22 cellular contexts compared by ENCODE assay signal in the genomic region with DNA sequence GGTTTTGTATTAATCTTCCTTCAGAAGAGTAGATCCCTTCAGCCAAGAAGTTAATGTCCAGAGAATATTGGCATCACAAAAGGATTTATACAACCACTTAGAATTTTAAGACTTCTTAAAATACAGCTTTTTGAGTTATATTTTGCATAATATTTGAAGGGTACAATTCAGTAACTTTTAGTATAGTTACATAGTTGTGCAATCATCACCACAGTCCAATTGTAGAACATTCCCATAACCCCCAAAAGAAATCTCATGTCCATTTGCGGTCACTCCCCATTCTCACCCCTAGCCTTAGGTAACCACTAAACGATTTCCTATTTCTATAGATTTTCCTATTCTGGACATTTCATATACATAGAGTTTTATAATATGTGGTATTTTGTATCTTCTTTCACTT.
"Had no signal": no experiment of that assay in that cellular context is flagged by ENCODE, and none has a peak within 500 bp of the region (broad histone marks: within the 10 kb centered on the region; RNA-seq: fewer than 3 reads in every experiment).

No MANE protein-coding gene starts in this region.

- H3K4me2 ChIP-seq: hepatocyte had no signal

- DNase-seq: islet precursor cell; left ventricle myocardium inferior; mucosa of descending colon; naive thymus-derived CD4-positive, alpha-beta T cell; ovary; stimulated activated CD4-positive, alpha-beta T cell treated with anti-CD3 and anti-CD28 coated beads, Interleukin-12 subunit alpha, Interleukin-12 subunit beta, amount 100 ng/mL, for 4 hours; stimulated activated CD4-positive, alpha-beta T cell treated with anti-CD3 and anti-CD28 coated beads, Interleukin-15, amount 100 ng/mL, for 24 hours; stimulated activated CD4-positive, alpha-beta T cell treated with anti-CD3 and anti-CD28 coated beads, Interleukin-2, amount 100 ng/mL, for 24 hours; stimulated activated CD4-positive, alpha-beta T cell treated with anti-CD3 and anti-CD28 coated beads, Interleukin-4, amount 100 ng/mL, for 1 hour; stimulated activated naive B cell treated with anti-CD40 and anti-IgM and Interleukin-4, amounts not matched to agents 10 μg/mL and 1 μg/mL and 100 μg/mL, for 72 hours; stimulated activated naive CD8-positive, alpha-beta T cell treated with anti-CD3 and anti-CD28 coated beads, Interleukin-15, Interleukin-2, amounts not matched to agents 100 U/mL and 50 U/mL, for 24 hours; stomach; tibial artery; uterus had no signal

- H3K4me1 ChIP-seq: left ventricle myocardium inferior, right atrium auricular region, stomach, suprapubic skin, tibial artery, uterus had no signal

- ATAC-seq: mucosa of descending colon; natural killer cell treated with Interleukin-12 subunit alpha and Interleukin-12 subunit beta and Interleukin-15 and Interleukin-18, amount 100 ng/mL, for 72 hours; stimulated activated naive B cell treated with anti-CD40 and anti-IgM and Interleukin-4, amounts not matched to agents 10 μg/mL and 1 μg/mL and 100 μg/mL, for 72 hours; stimulated activated naive CD8-positive, alpha-beta T cell treated with anti-CD3 and anti-CD28 coated beads, Interleukin-15, Interleukin-2, amounts not matched to agents 100 U/mL and 50 U/mL, for 24 hours had no signal

- H3K27ac Mint-ChIP-seq: natural killer cell treated with Interleukin-12 subunit alpha and Interleukin-12 subunit beta and Interleukin-15 and Interleukin-18, amount 100 ng/mL, for 72 hours; progenitor cell of endocrine pancreas; stimulated activated naive B cell treated with anti-CD40 and anti-IgM and Interleukin-4, amounts not matched to agents 10 μg/mL and 1 μg/mL and 100 μg/mL, for 72 hours had no signal

- H3K4me3 Mint-ChIP-seq: naive thymus-derived CD4-positive, alpha-beta T cell; natural killer cell treated with Interleukin-12 subunit alpha and Interleukin-12 subunit beta and Interleukin-15 and Interleukin-18, amount 100 ng/mL, for 72 hours; stimulated activated naive B cell treated with anti-CD40 and anti-IgM and Interleukin-4, amounts not matched to agents 10 μg/mL and 1 μg/mL and 100 μg/mL, for 72 hours had no signal

- H3K27me3 ChIP-seq: hepatocyte, ovary, right atrium auricular region, stomach, suprapubic skin, tibial artery, uterus had no signal

- H2AFZ ChIP-seq: hepatocyte had no signal

- H3K79me2 ChIP-seq: hepatocyte had no signal

- H3K27ac ChIP-seq: hepatocyte, left ventricle myocardium inferior, ovary, right atrium auricular region, skin epidermis, stomach, suprapubic skin, thoracic aorta, tibial artery, uterus had no signal

- H3K36me3 ChIP-seq: ovary, uterus had no signal

- H3K4me3 ChIP-seq: hepatocyte, left ventricle myocardium inferior, lung, mucosa of descending colon, ovary, right atrium auricular region, skin epidermis, stomach, suprapubic skin, thoracic aorta, tibial artery, uterus had no signal

- H3K27me3 Mint-ChIP-seq: naive thymus-derived CD4-positive, alpha-beta T cell; natural killer cell treated with Interleukin-12 subunit alpha and Interleukin-12 subunit beta and Interleukin-15 and Interleukin-18, amount 100 ng/mL, for 72 hours; progenitor cell of endocrine pancreas; stimulated activated naive B cell treated with anti-CD40 and anti-IgM and Interleukin-4, amounts not matched to agents 10 μg/mL and 1 μg/mL and 100 μg/mL, for 72 hours had no signal
